Comparison of ENCODE assay signal across 8 cellular contexts in the genomic region with DNA sequence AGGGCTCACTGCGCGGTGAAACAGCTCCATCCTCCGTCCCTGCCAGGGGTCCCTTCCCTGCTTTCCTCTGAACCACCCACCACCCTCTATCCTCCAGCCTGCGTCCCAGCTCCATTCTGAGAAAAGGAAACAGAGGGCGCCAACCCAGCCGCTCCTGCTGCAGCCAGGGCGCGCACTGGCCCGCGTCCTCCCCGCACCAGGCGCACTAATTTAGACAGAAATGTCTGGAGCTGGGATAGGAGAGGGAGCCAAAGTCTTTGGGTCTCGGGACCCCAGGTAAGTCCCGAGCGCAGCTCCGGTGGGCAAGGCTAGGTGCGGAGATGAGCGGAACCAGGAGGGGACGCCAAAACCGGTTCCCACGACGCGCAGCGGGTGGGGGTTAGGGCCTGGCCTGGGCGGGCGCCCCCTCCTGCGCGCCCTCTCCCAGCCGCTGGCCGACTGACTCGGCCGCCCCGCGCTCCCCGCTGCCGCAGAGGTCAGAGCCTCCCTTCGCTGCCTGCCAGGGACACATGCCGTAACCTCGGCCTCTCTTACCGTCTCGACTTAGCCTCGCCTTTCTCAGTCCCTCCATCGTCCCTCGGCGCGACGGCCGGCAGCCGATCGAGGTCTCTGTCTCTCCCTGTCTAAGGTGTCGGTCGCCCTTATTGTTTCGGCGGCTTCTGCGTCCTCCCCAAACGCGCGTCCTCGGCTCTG. TPM values are rescaled to one million over a fixed set of nuclear protein-coding genes. Genes with fewer than 3 reads are reported as not detected.
DNase-seq lines count a peak whose midpoint lies in the region; ATAC-seq and TF ChIP-seq lines count a peak whose summit lies in the region.

No MANE protein-coding gene starts in this region.

- H3K4me1 ChIP-seq in cardiac muscle cell (ENCODE audit: low read depth): no peaks in the 10 kb centered on the region
- no peaks in the 10 kb centered on the region for H3K4me1 ChIP-seq in right cardiac atrium (ENCODE audit: control insufficient read depth, insufficient read depth, low read length)
- no peaks in the 10 kb centered on the region for H3K4me1 ChIP-seq in prostate gland (replicated peaks)
- H3K4me1 ChIP-seq in SJCRH30: peaks cover 10% of the 10 kb centered on the region; the same call in 1 of the 2 replicates

- H3K36me3 Mint-ChIP-seq in activated T-helper 2 cell treated with anti-CD3 and anti-CD28 coated beads, Interferon-gamma antibody, Interleukin-2, Interleukin-4, amounts not matched to agents 10 μg/mL and 5 μg/mL and 100 μg/mL, durations not matched to agents 14 hours and 24 hours and 36 hours (ENCODE audit: low read depth): no peaks in the 10 kb centered on the region

- peak overlapping the region; percentile 57 for H3K4me3 Mint-ChIP-seq in activated T-helper 2 cell treated with anti-CD3 and anti-CD28 coated beads, Interferon-gamma antibody, Interleukin-2, Interleukin-4, amounts not matched to agents 10 μg/mL and 5 μg/mL and 100 μg/mL, durations not matched to agents 14 hours and 24 hours and 36 hours (ENCODE audit: low read depth)

- 1% methylated on average over 59 of the region's 59 CpGs for WGBS in right cardiac atrium
- 3% methylated on average over 59 of the region's 59 CpGs for WGBS in prostate gland

- DNase-seq in cardiac muscle cell (ENCODE audit: low read depth in 1 of 2, low spot score in 1 of 2) (peak; percentile 37 to 39), cardiac septum (ENCODE audit: low spot score) (no peak), right cardiac atrium (peak in 2 of 3 donors; percentile 63 to 67), prostate gland (ENCODE audit: low spot score) (no peak), AML-193 (lab: John Stamatoyannopoulos, UW) (no peak), NK-92 (lab: John Stamatoyannopoulos, UW; ENCODE audit: unreplicated experiment) (no peak), SJCRH30 (no peak)
- DNase-seq in activated T-helper 2 cell treated with anti-CD3 and anti-CD28 coated beads, Interferon-gamma antibody, Interleukin-2, Interleukin-4, amounts not matched to agents 10 μg/mL and 5 μg/mL and 100 μg/mL, durations not matched to agents 14 hours and 24 hours and 36 hours (ENCODE audit: low spot score): no peak

- H3K27me3 ChIP-seq in cardiac muscle cell (peaks cover 98% of the 10 kb centered on the region), right cardiac atrium (ENCODE audit: control insufficient read depth, insufficient read depth) (no peaks in the 10 kb centered on the region), prostate gland (replicated peaks; ENCODE audit: insufficient read depth) (no peaks in the 10 kb centered on the region), SJCRH30 (peaks cover 11% of the 10 kb centered on the region)

- peaks cover 4% of the 10 kb centered on the region for H3K4me1 Mint-ChIP-seq in activated T-helper 2 cell treated with anti-CD3 and anti-CD28 coated beads, Interferon-gamma antibody, Interleukin-2, Interleukin-4, amounts not matched to agents 10 μg/mL and 5 μg/mL and 100 μg/mL, durations not matched to agents 14 hours and 24 hours and 36 hours (ENCODE audit: low read depth)

- peak overlapping the region; percentile 75 for H3K4me3 ChIP-seq in cardiac muscle cell
- peak overlapping the region; percentile 64 for H3K4me3 ChIP-seq in right cardiac atrium (ENCODE audit: low read length)
- peak overlapping the region; percentile 51 to 55 for H3K4me3 ChIP-seq in prostate gland
- no peak overlapping the region for H3K4me3 ChIP-seq in SJCRH30

- no peak for TF ChIP-seq POLR2A in prostate gland (IDR thresholded peaks at IDR 0.05)

- H3K27ac Mint-ChIP-seq in activated T-helper 2 cell treated with anti-CD3 and anti-CD28 coated beads, Interferon-gamma antibody, Interleukin-2, Interleukin-4, amounts not matched to agents 10 μg/mL and 5 μg/mL and 100 μg/mL, durations not matched to agents 14 hours and 24 hours and 36 hours: no peak overlapping the region

- peak in 1 of 2 donors; percentile 11 for ATAC-seq in right cardiac atrium

- H3K9me3 ChIP-seq in cardiac muscle cell (ENCODE audit: low read depth) (no peaks in the 10 kb centered on the region), right cardiac atrium (ENCODE audit: control insufficient read depth, low read length) (no peaks in the 10 kb centered on the region), prostate gland (no peaks in the 10 kb centered on the region), SJCRH30 (replicated peaks) (no peaks in the 10 kb centered on the region)

- TF ChIP-seq CTCF in cardiac muscle cell (IDR thresholded peaks at IDR 0.05; ENCODE audit: low read depth, low read length) (peak; percentile 24), prostate gland (IDR thresholded peaks at IDR 0.05) (peak in 1 of 4 experiments; percentile 12)

- intact Hi-C loops in cardiac septum (cut with DNase I) (loop anchor here (10.0 kb wide), 1 partner anchor 409 kb away; the partner anchor contains the start of gene PLA2G5), right cardiac atrium (cut with DNase I) (loop anchor here in 1 of 4 donors (10.0 kb wide), 1 partner anchor 99 kb away; no protein-coding TSS in a partner anchor), prostate gland (cut with DNase I) (loop anchor here (5.0 kb wide), 1 partner anchor 122 kb away; no protein-coding TSS in a partner anchor)
- intact Hi-C loops in activated T-helper 2 cell treated with anti-CD3 and anti-CD28 coated beads, Interferon-gamma antibody, Interleukin-2, Interleukin-4, amounts not matched to agents 10 μg/mL and 5 μg/mL and 100 μg/mL, durations not matched to agents 14 hours and 24 hours and 36 hours (cut with micrococcal nuclease): no loop called here

- H3K36me3 ChIP-seq in cardiac muscle cell (no peaks in the 10 kb centered on the region), prostate gland (no peaks in the 10 kb centered on the region), SJCRH30 (no peaks in the 10 kb centered on the region)

- H3K27ac ChIP-seq in cardiac muscle cell (no peak overlapping the region), right cardiac atrium (ENCODE audit: low read length) (no peak overlapping the region), prostate gland (peak overlapping the region; percentile 85 to 90), SJCRH30 (no peak overlapping the region)

- H3K27me3 Mint-ChIP-seq in activated T-helper 2 cell treated with anti-CD3 and anti-CD28 coated beads, Interferon-gamma antibody, Interleukin-2, Interleukin-4, amounts not matched to agents 10 μg/mL and 5 μg/mL and 100 μg/mL, durations not matched to agents 14 hours and 24 hours and 36 hours (ENCODE audit: low read depth): peaks cover 75% of the 10 kb centered on the region

- H3K9me3 Mint-ChIP-seq in activated T-helper 2 cell treated with anti-CD3 and anti-CD28 coated beads, Interferon-gamma antibody, Interleukin-2, Interleukin-4, amounts not matched to agents 10 μg/mL and 5 μg/mL and 100 μg/mL, durations not matched to agents 14 hours and 24 hours and 36 hours: no peaks in the 10 kb centered on the region

RNA-seq across cellular contexts. Expression of gene CAMK2N1, which starts 2.0 kb away (rescaled TPM):
- total RNA-seq in cardiac muscle cell: 0.30 and 0.60 TPM in 2 replicates
- 1.2 and 1.4 TPM in 2 replicates for polyA plus RNA-seq in cardiac muscle cell
- 11.7 TPM for total RNA-seq in cardiac septum
- total RNA-seq in activated T-helper 2 cell treated with anti-CD3 and anti-CD28 coated beads, Interferon-gamma antibody, Interleukin-2, Interleukin-4, amounts not matched to agents 10 μg/mL and 5 μg/mL and 100 μg/mL, durations not matched to agents 14 hours and 24 hours and 36 hours: 2.2 TPM in 2 replicates
- total RNA-seq in right cardiac atrium: 10 to 100 TPM; 15.6 to 28.5 (median 15.8) TPM
- polyA plus RNA-seq in right cardiac atrium: 16.0 TPM
- 10 to 100 TPM; 12.7 to 17.4 TPM for total RNA-seq in prostate gland
- total RNA-seq in SJCRH30 (2014; rRNA removed; shearing (Covaris generic)): 4.7 and 6.2 TPM in 2 replicates

RNA-seq across cellular contexts. Expression of gene MUL1, which starts 24.0 kb away (rescaled TPM):
- total RNA-seq in cardiac muscle cell (34.4 and 38.1 TPM in 2 replicates), cardiac septum (35.1 TPM), right cardiac atrium (10 to 100 TPM; 29.9 to 42.1 (median 38.7) TPM), prostate gland (10 to 100 TPM; 30.0 to 37.0 TPM)
- polyA plus RNA-seq in cardiac muscle cell (42.7 and 45.7 TPM in 2 replicates), right cardiac atrium (22.1 TPM)
- total RNA-seq in activated T-helper 2 cell treated with anti-CD3 and anti-CD28 coated beads, Interferon-gamma antibody, Interleukin-2, Interleukin-4, amounts not matched to agents 10 μg/mL and 5 μg/mL and 100 μg/mL, durations not matched to agents 14 hours and 24 hours and 36 hours: 17.1 and 17.4 TPM in 2 replicates
- 26.7 and 28.8 TPM in 2 replicates for total RNA-seq in SJCRH30 (2014; rRNA removed; shearing (Covaris generic))

Comparison
In these comparisons a context has a peak if more than half of its experiments do, and no peak if none do; other contexts are left out.
1. DNase-seq: peak in cardiac muscle cell (2 of 2) and right cardiac atrium (2 of 3); none in cardiac septum (single experiment), activated T-helper 2 cell treated with anti-CD3 and anti-CD28 coated beads, Interferon-gamma antibody, Interleukin-2, Interleukin-4, amounts not matched to agents 10 μg/mL and 5 μg/mL and 100 μg/mL, durations not matched to agents 14 hours and 24 hours and 36 hours (single experiment), prostate gland (single experiment), AML-193 (0 of 2), NK-92 (single experiment) and SJCRH30 (0 of 2).
2. H3K27ac ChIP-seq: peak in prostate gland (2 of 2); none in cardiac muscle cell (single experiment), right cardiac atrium (single experiment) and SJCRH30 (single experiment).